Comparison of ENCODE assay signal across 22 cellular contexts in genomic region chr10:128416231-128416630, GRCh38.
DNase-seq lines count a peak whose midpoint lies in the region; ATAC-seq, FAIRE-seq and TF ChIP-seq lines count a peak whose summit lies in the region.
"Had no signal": no experiment of that assay in that cellular context is flagged by ENCODE, and none has a peak within 500 bp of the region (broad histone marks: within the 10 kb centered on the region; RNA-seq: fewer than 3 reads in every experiment).

No MANE protein-coding gene starts in this region.

- no peak overlapping the region for H4K12ac ChIP-seq in trophoblast cell (ENCODE audit: low read depth, low read length)

- no peaks in the 10 kb centered on the region for H3K27me3 ChIP-seq in endodermal cell (ENCODE audit: control insufficient read depth, insufficient read depth, low read length, poor library complexity, severe bottlenecking)
- no peaks in the 10 kb centered on the region for H3K27me3 ChIP-seq in trophoblast cell (ENCODE audit: insufficient read depth, low read length)
- H3K27me3 ChIP-seq in CD4-positive, alpha-beta T cell (ENCODE audit: control insufficient read depth, insufficient read depth, low read length): no peaks in the 10 kb centered on the region
- H3K27me3 ChIP-seq: BLaER1 had no signal

- H2AFZ ChIP-seq in trophoblast cell (ENCODE audit: insufficient read depth, low read length, poor library complexity): no peak overlapping the region

- FAIRE-seq in H54 (lab: Jason Lieb, UNC): no peak
- FAIRE-seq: D721Med, GM12878, GM19239 had no signal

- intact Hi-C loops in CD4-positive, alpha-beta T cell (cut with DNase I, micrococcal nuclease): no loop called here

- H3K4me1 ChIP-seq in endodermal cell (ENCODE audit: control insufficient read depth, insufficient read depth, low read length) (no peaks in the 10 kb centered on the region), trophoblast cell (ENCODE audit: control insufficient read depth in 1 of 2, insufficient read depth in 2 of 2, low read length in 2 of 2) (peaks cover 0 to 6% of the 10 kb centered on the region in 2 experiments)
- H3K4me1 ChIP-seq: BLaER1, HAP-1 had no signal

- peaks cover 4% of the 10 kb centered on the region for H3K4me1 Mint-ChIP-seq in endodermal cell
- H3K4me1 Mint-ChIP-seq in CD4-positive, alpha-beta T cell (ENCODE audit: low read depth): no peaks in the 10 kb centered on the region
- H3K4me1 Mint-ChIP-seq: B cell; CD4-positive, CD25-positive, alpha-beta regulatory T cell; CD8-positive, alpha-beta memory T cell had no signal

- H3K27ac ChIP-seq in endodermal cell (ENCODE audit: low read depth, low read length) (no peak overlapping the region), trophoblast cell (ENCODE audit: low read depth, low read length) (no peak overlapping the region)
- H3K27ac ChIP-seq in CD4-positive, alpha-beta T cell (ENCODE audit: low read depth, low read length): no peak overlapping the region
- H3K27ac ChIP-seq: BLaER1, C4-2B had no signal

- H3K27ac Mint-ChIP-seq in endodermal cell: no peak overlapping the region
- H3K27ac Mint-ChIP-seq in CD4-positive, alpha-beta T cell: no peak overlapping the region
- H3K27ac Mint-ChIP-seq: B cell; CD4-positive, CD25-positive, alpha-beta regulatory T cell; CD8-positive, alpha-beta memory T cell; HFFc6 had no signal

- no peaks in the 10 kb centered on the region for H3K36me3 Mint-ChIP-seq in endodermal cell (ENCODE audit: low read depth)
- no peaks in the 10 kb centered on the region for H3K36me3 Mint-ChIP-seq in CD4-positive, alpha-beta T cell (ENCODE audit: low read depth)
- H3K36me3 Mint-ChIP-seq: CD8-positive, alpha-beta memory T cell had no signal

- no peak for TF ChIP-seq CTCF in endodermal cell (conservative IDR thresholded peaks at IDR 0.05)
- no peak for TF ChIP-seq CTCF in CD4-positive, alpha-beta T cell (IDR thresholded peaks at IDR 0.05)

- no peak overlapping the region for H3K14ac ChIP-seq in trophoblast cell (ENCODE audit: low read length)

- CTCF ChIA-PET in CD4-positive, alpha-beta T cell (lab: Charles Lee): no interaction called here

- no peaks in the 10 kb centered on the region for H3K36me3 ChIP-seq in endodermal cell (ENCODE audit: control insufficient read depth, insufficient read depth, low read length)
- H3K36me3 ChIP-seq in trophoblast cell (ENCODE audit: control insufficient read depth in 1 of 2, insufficient read depth in 2 of 2, low read length in 2 of 2): no peaks in the 10 kb centered on the region
- H3K36me3 ChIP-seq: BLaER1, HAP-1 had no signal

- H2BK5ac ChIP-seq in trophoblast cell (ENCODE audit: low read depth, low read length, poor library complexity): no peak overlapping the region

- no peak overlapping the region for H3K18ac ChIP-seq in trophoblast cell (ENCODE audit: low read length)

- POLR2A ChIA-PET in CD4-positive, alpha-beta T cell (lab: Charles Lee): no interaction called here

- H4K8ac ChIP-seq in trophoblast cell (ENCODE audit: low read depth, low read length): no peak overlapping the region

- H3K79me2 ChIP-seq in trophoblast cell (ENCODE audit: control insufficient read depth, insufficient read depth, low read length, poor library complexity): no peaks in the 10 kb centered on the region

- no peak overlapping the region for H2AK5ac ChIP-seq in trophoblast cell (ENCODE audit: low read length)

- no peak overlapping the region for H3K4me3 ChIP-seq in endodermal cell (ENCODE audit: low read length)
- no peak overlapping the region for H3K4me3 ChIP-seq in trophoblast cell (ENCODE audit: low read depth, low read length)
- H3K4me3 ChIP-seq: BLaER1, GM12878, HAP-1 had no signal

- no peak overlapping the region for H2BK12ac ChIP-seq in trophoblast cell (ENCODE audit: low read length)

- WGBS in endodermal cell (ENCODE audit: insufficient coverage in 1 of 2, insufficient read length in 1 of 2), 2 experiments: 96 to 100% methylated on average over 2 to 6 of the region's 6 CpGs
- no CpG with 5 or more reads among the region's 6 CpGs for WGBS in trophoblast cell (ENCODE audit: extremely low coverage, insufficient coverage, insufficient read length)

- H3K9me3 Mint-ChIP-seq in endodermal cell: no peaks in the 10 kb centered on the region
- H3K9me3 Mint-ChIP-seq in CD4-positive, alpha-beta T cell: peaks cover 2% of the 10 kb centered on the region

- H3K27me3 Mint-ChIP-seq in endodermal cell (ENCODE audit: insufficient read depth): no peaks in the 10 kb centered on the region
- H3K27me3 Mint-ChIP-seq in CD4-positive, alpha-beta T cell: peaks cover 24% of the 10 kb centered on the region
- H3K27me3 Mint-ChIP-seq: B cell had no signal

- H3K9ac ChIP-seq in endodermal cell (ENCODE audit: extremely low read depth, low read length, poor library complexity, severe bottlenecking) (no peak overlapping the region), trophoblast cell (ENCODE audit: low read length) (no peak overlapping the region)
- H3K9ac ChIP-seq: BLaER1 had no signal

- no peak overlapping the region for H3K4me2 ChIP-seq in trophoblast cell (ENCODE audit: low read length)
- H3K4me2 ChIP-seq: BLaER1 had no signal

- no peak overlapping the region for H4K91ac ChIP-seq in trophoblast cell (ENCODE audit: low read depth, low read length)

- H3K9me3 ChIP-seq in endodermal cell (ENCODE audit: control insufficient read depth, low read length) (no peaks in the 10 kb centered on the region), trophoblast cell (ENCODE audit: insufficient read depth, low read depth, low read length) (no peaks in the 10 kb centered on the region)
- no peaks in the 10 kb centered on the region for H3K9me3 ChIP-seq in CD4-positive, alpha-beta T cell (ENCODE audit: control insufficient read depth, low read length)
- H3K9me3 ChIP-seq: HAP-1 had no signal

- no peak overlapping the region for H2BK120ac ChIP-seq in trophoblast cell (ENCODE audit: insufficient read depth, low read length, poor library complexity)

- no peaks in the 10 kb centered on the region for H3K79me1 ChIP-seq in trophoblast cell (ENCODE audit: low read length)

- H3K4me3 Mint-ChIP-seq in endodermal cell: no peak overlapping the region
- H3K4me3 Mint-ChIP-seq in CD4-positive, alpha-beta T cell: no peak overlapping the region
- H3K4me3 Mint-ChIP-seq: B cell; CD4-positive, CD25-positive, alpha-beta regulatory T cell; CD8-positive, alpha-beta memory T cell; HFFc6 had no signal

- H3K23ac ChIP-seq in trophoblast cell (ENCODE audit: low read length): no peak overlapping the region

- DNase-seq in H4 (ENCODE audit: low spot score): peak; percentile 18
- peak; percentile 1 for DNase-seq in M059J (ENCODE audit: low read depth)
- peak; percentile 12 for DNase-seq in endodermal cell
- DNase-seq in trophoblast cell: peak; percentile 69 to 81
- no peak for DNase-seq in CD4-positive, alpha-beta T cell
- DNase-seq in H54 (ENCODE audit: insufficient read length, low spot score): no peak
- DNase-seq: CD4-positive, CD25-positive, alpha-beta regulatory T cell; CD8-positive, alpha-beta memory T cell; DMS 273 treated with DMSO at 0.1 percent for 48 hours; DMS79; EL; GDM1; GOT3; HFFc6 had no signal

- no peak for TF ChIP-seq POLR2A in H54 (IDR thresholded peaks at IDR 0.05; ENCODE audit: low read depth, low read length)

- ATAC-seq in GM21390 (IDR thresholded peaks at IDR 0.05; ENCODE audit: unreplicated experiment): no peak
- ATAC-seq in CD4-positive, alpha-beta T cell (ENCODE audit: poor library complexity): no peak
- ATAC-seq: GM12878 had no signal

- no peak overlapping the region for H3K4ac ChIP-seq in trophoblast cell (ENCODE audit: low read depth, low read length)

Comparison
In these comparisons a context has a peak if more than half of its experiments do, and no peak if none do; other contexts are left out.
1. DNase-seq: peak in H4 (single experiment), M059J (single experiment), endodermal cell (single experiment) and trophoblast cell (2 of 2); none in CD4-positive, alpha-beta T cell (0 of 10) and H54 (single experiment).